ENCODE assay signal across 21 cellular contexts in the genomic region with DNA sequence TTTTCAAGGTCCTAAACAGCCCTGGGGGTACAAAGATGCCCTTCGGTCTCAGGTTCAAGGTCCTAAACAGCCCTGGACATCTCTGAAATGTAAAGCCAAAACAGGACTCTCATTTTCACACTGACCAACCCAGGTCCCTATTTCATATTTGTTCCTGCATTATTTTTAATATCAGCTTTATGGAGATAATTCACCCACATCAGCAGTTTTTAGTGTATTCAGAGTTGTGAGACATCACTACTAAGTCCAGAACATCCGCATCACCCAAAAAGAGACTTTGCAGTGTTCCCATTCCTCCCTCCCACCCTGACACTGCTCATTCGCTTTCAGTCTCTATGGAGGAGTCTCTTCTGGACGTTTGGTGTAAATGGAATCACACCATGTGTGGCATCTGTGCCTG.
A peak's percentile ranks its signal among the peaks of the same experiment; 100 is the strongest.
DNase-seq lines count a peak whose midpoint lies in the region; ATAC-seq, FAIRE-seq and TF ChIP-seq lines count a peak whose summit lies in the region.
"Had no signal": no experiment of that assay in that cellular context is flagged by ENCODE, and none has a peak within 500 bp of the region (broad histone marks: within the 10 kb centered on the region; RNA-seq: fewer than 3 reads in every experiment).

No MANE protein-coding gene starts in this region.

- TF ChIP-seq POLR2A in A549 (IDR thresholded peaks at IDR 0.05; ENCODE audit: low read length), result no peak

- H3K4me1 ChIP-seq in A549, result no peaks in the 10 kb centered on the region
- H3K4me1 ChIP-seq: HAP-1 had no signal

- no peak for DNase-seq in A549 (ENCODE audit: low read depth in 1 of 2, low spot score in 1 of 2)
- peak; percentile 5 for DNase-seq in H7
- DNase-seq in cerebellum (ENCODE audit: low spot score), result peak; percentile 6
- DNase-seq in iPS-NIHi7 (ENCODE audit: extremely low spot score), result no peak
- DNase-seq in ecto neural progenitor cell (ENCODE audit: low spot score), result no peak
- no peak for DNase-seq in activated gamma-delta T cell treated with Interleukin-2 at 50 U/mL for 16 hours
- DNase-seq: 8988T; C1 segment of cervical spinal cord; Calu3; CD4-positive, alpha-beta memory T cell; COR-L47; DMS153; DND-41; GDM1; HFFc6 had no signal

- H3K4me3 ChIP-seq in A549, result no peak overlapping the region
- no peak overlapping the region for H3K4me3 ChIP-seq in H7 (ENCODE audit: insufficient read depth, low read depth, low read length)
- H3K4me3 ChIP-seq: GM12878, GM23338, HAP-1 had no signal

- POLR2A ChIA-PET in A549 (lab: Yijun Ruan, JAX), result no interaction called here

- FAIRE-seq in A549 (lab: Jason Lieb, UNC), result no peak
- FAIRE-seq: GM12878, GM19239 had no signal

- no peak for TF ChIP-seq RAD21 in A549 (conservative IDR thresholded peaks at IDR 0.05 in 1 of 2, IDR thresholded peaks at IDR 0.05 in 1 of 2)

- H3K27me3 ChIP-seq in H7 (ENCODE audit: control insufficient read depth, insufficient read depth, low read length), result no peaks in the 10 kb centered on the region

- WGBS in A549 (ENCODE audit: missing lambda C conversion rate), result 31% methylated on average over 4 of the region's 4 CpGs

- H3K4me2 ChIP-seq in A549, result no peak overlapping the region
- H3K4me2 ChIP-seq: GM23338 had no signal

- no peak for TF ChIP-seq CTCF in A549 (IDR thresholded peaks at IDR 0.05)

- CTCF ChIA-PET in A549 (lab: Yijun Ruan, JAX), result no interaction called here

- TF ChIP-seq EP300 in A549 (IDR thresholded peaks at IDR 0.05), result no peak

- H3K9me3 ChIP-seq in A549, result no peaks in the 10 kb centered on the region
- H3K9me3 ChIP-seq: HAP-1 had no signal

- ATAC-seq in A549 (no peak), GM19463 (IDR thresholded peaks at IDR 0.05; ENCODE audit: unreplicated experiment) (no peak)
- ATAC-seq: GM12878, GM23338 had no signal

- no peaks in the 10 kb centered on the region for H3K36me3 ChIP-seq in H7 (replicated peaks; ENCODE audit: control insufficient read depth, insufficient read depth, low read length)
- H3K36me3 ChIP-seq: HAP-1 had no signal

- H3K27ac ChIP-seq in A549, result no peak overlapping the region
- H3K27ac ChIP-seq in temporal lobe (ENCODE audit: low read depth, low read length), result peak overlapping the region; percentile 14

TF ChIP-seq in A549, 52 proteins besides CTCF, POLR2A, EP300 and RAD21:
- TF ChIP-seq, protein P1, sequence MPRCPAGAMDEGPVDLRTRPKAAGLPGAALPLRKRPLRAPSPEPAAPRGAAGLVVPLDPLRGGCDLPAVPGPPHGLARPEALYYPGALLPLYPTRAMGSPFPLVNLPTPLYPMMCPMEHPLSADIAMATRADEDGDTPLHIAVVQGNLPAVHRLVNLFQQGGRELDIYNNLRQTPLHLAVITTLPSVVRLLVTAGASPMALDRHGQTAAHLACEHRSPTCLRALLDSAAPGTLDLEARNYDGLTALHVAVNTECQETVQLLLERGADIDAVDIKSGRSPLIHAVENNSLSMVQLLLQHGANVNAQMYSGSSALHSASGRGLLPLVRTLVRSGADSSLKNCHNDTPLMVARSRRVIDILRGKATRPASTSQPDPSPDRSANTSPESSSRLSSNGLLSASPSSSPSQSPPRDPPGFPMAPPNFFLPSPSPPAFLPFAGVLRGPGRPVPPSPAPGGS (IDR thresholded peaks at IDR 0.05), result no peak
- TF ChIP-seq RARB (CRISPR knock-in tag; IDR thresholded peaks at IDR 0.05) (no peak), NFE2L2 (conservative IDR thresholded peaks at IDR 0.05; ENCODE audit: low read length) (no peak), MAFK (IDR thresholded peaks at IDR 0.05; ENCODE audit: partially characterized antibody) (peak; percentile 75), ZC3H11A (IDR thresholded peaks at IDR 0.05) (no peak)

Comparison
In these comparisons a context has a peak if more than half of its experiments do, and no peak if none do; other contexts are left out.
1. DNase-seq: peak in H7 (single experiment) and cerebellum (single experiment); none in A549 (0 of 2), iPS-NIHi7 (single experiment), ecto neural progenitor cell (single experiment) and activated gamma-delta T cell treated with Interleukin-2 at 50 U/mL for 16 hours (single experiment).